Comparison of ENCODE assay signal across 32 cellular contexts in the genomic region with DNA sequence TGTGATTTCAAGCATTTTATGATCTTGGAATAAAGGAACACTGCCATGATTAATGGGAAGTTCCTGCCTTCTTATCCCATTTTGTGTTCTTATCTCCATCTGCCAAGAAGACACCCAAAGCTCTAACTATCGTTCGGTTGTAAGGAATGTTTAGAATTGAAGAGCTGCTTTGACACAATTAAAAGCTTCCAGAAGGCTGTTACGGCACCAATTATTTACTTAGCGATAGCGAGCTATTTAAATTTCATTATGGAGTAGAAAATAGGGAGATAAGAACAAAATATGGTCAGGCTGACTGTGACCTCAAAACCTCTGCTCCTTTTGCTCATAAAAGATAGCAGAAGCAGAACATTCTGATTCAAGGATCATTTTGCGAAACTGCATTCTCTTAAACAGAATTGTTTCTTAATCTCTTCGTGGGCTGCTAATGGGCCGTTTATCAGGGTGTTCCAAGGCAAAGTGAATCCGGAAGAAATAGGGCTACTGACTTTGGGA.
DNase-seq lines count a peak whose midpoint lies in the region; ATAC-seq and TF ChIP-seq lines count a peak whose summit lies in the region.
"Had no signal": no experiment of that assay in that cellular context is flagged by ENCODE, and none has a peak within 500 bp of the region (broad histone marks: within the 10 kb centered on the region; RNA-seq: fewer than 3 reads in every experiment).

No MANE protein-coding gene starts in this region.

- H3K4me1 ChIP-seq in HEK293 (ENCODE audit: control insufficient read depth, insufficient read depth, low read length) (peaks cover 25% of the 10 kb centered on the region), mesendoderm (ENCODE audit: control insufficient read depth, low read depth, low read length) (no peaks in the 10 kb centered on the region)
- H3K4me1 ChIP-seq: gastroesophageal sphincter, left lung, prostate gland, sigmoid colon had no signal

- DNase-seq in NCI-H82 treated with DMSO at 0.1 percent for 48 hours (lab: John Stamatoyannopoulos, UW; ENCODE audit: unreplicated experiment), result peak; percentile 36
- DNase-seq in astrocyte of the hippocampus (ENCODE audit: low read depth, low spot score), result peak; percentile 8
- DNase-seq in mesendoderm, result peak; percentile 60
- no peak for DNase-seq in NCI-H526 treated with DMSO at 0.1 percent for 48 hours (lab: John Stamatoyannopoulos, UW)
- DNase-seq in LoVo (ENCODE audit: low spot score), result no peak
- DNase-seq: activated CD8-positive, alpha-beta T cell treated with anti-CD3 and anti-CD28 coated beads for 36 hours; activated naive CD4-positive, alpha-beta T cell treated with anti-CD3 and anti-CD28 coated beads, Interleukin-2, amount 50 U/mL, for 16 hours; CD4-positive, CD25-positive, alpha-beta regulatory T cell; DMS 273 treated with DMSO at 0.1 percent for 48 hours; effector memory CD4-positive, alpha-beta T cell; esophagus squamous epithelium; GM23248; hypothalamus; immature natural killer cell; left lung; naive thymus-derived CD4-positive, alpha-beta T cell; NCI-H1436; NCI-H2081 treated with DMSO at 0.1 percent for 48 hours; NK-92 treated with Interleukin-12 subunit alpha and Interleukin-12 subunit beta, amount 100 ng/mL, for 24 hours; nucleus accumbens; SHP77; sigmoid colon; stimulated activated CD4-positive, alpha-beta T cell treated with anti-CD3 and anti-CD28 coated beads, Interleukin-15, amount 100 ng/mL, for 24 hours; stimulated activated naive CD4-positive, alpha-beta T cell had no signal

- no peak overlapping the region for H3K23ac ChIP-seq in mesendoderm (ENCODE audit: low read length)

- no peak overlapping the region for H2BK120ac ChIP-seq in mesendoderm (ENCODE audit: low read depth, low read length)

- no peaks in the 10 kb centered on the region for H3K79me1 ChIP-seq in mesendoderm (ENCODE audit: low read length)

- H3K36me3 ChIP-seq in HEK293 (ENCODE audit: control insufficient read depth in 2 of 2, insufficient read depth in 1 of 2, low read length in 2 of 2) (no peaks in the 10 kb centered on the region), mesendoderm (ENCODE audit: control insufficient read depth, insufficient read depth, low read length) (no peaks in the 10 kb centered on the region)
- H3K36me3 ChIP-seq: cardiac muscle cell, esophagus squamous epithelium, gastroesophageal sphincter, left lung, prostate gland, sigmoid colon had no signal

- no peak overlapping the region for H3K18ac ChIP-seq in mesendoderm (ENCODE audit: low read length)

- H3K56ac ChIP-seq in mesendoderm (ENCODE audit: low read length), result no peak overlapping the region

- no peak overlapping the region for H2BK15ac ChIP-seq in mesendoderm (replicated peaks; ENCODE audit: low read depth)

- H3K9me3 ChIP-seq in HEK293 (ENCODE audit: control insufficient read depth, insufficient read depth, low read depth, low read length), result no peaks in the 10 kb centered on the region
- H3K9me3 ChIP-seq: gastroesophageal sphincter, left lung, prostate gland, sigmoid colon had no signal

- no peak overlapping the region for H4K5ac ChIP-seq in mesendoderm (ENCODE audit: low read length)

- H3K4me3 ChIP-seq in HEK293 (ENCODE audit: low read depth, low read length), result no peak overlapping the region
- H3K4me3 ChIP-seq in mesendoderm (ENCODE audit: low read length), result no peak overlapping the region
- H3K4me3 ChIP-seq: cardiac muscle cell, coronary artery, esophagus squamous epithelium, gastroesophageal sphincter, GM23248, left lung, prostate gland, sigmoid colon had no signal

- H2AK5ac ChIP-seq in mesendoderm (ENCODE audit: low read length), result no peak overlapping the region

- no peak overlapping the region for H4K8ac ChIP-seq in mesendoderm (ENCODE audit: low read depth, low read length)

- peak overlapping the region; percentile 81 for H3K27ac ChIP-seq in HEK293 (ENCODE audit: extremely low read depth, low read depth, low read length)
- H3K27ac ChIP-seq in mesendoderm (ENCODE audit: low read depth, low read length), result no peak overlapping the region
- H3K27ac ChIP-seq: cardiac muscle cell, coronary artery, esophagus squamous epithelium, gastroesophageal sphincter, GM23248, left lung, prostate gland, sigmoid colon had no signal

- no peaks in the 10 kb centered on the region for H3K79me2 ChIP-seq in mesendoderm (ENCODE audit: control insufficient read depth, insufficient read depth, low read length)

- CTCF ChIA-PET in HEK293 (lab: Yijun Ruan, JAX), result interaction anchor here (0.5 to 1.3 kb wide), 6 partner anchors 21 to 1522 kb away, joined by 3 to 6 read pairs (median 4); no protein-coding TSS in a partner anchor

- WGBS in mesendoderm (ENCODE audit: extremely low coverage, insufficient coverage, low lambda C conversion rate), result no CpG with 5 or more reads among the region's 9 CpGs

- H3K4ac ChIP-seq in mesendoderm (ENCODE audit: low read depth, low read length), result no peak overlapping the region

- POLR2A ChIA-PET in HEK293 (lab: Yijun Ruan, JAX), result interaction anchor here (1.0 to 1.5 kb wide), 2 partner anchors 21 to 40 kb away, joined by 3 to 6 read pairs; no protein-coding TSS in a partner anchor

- no peak for TF ChIP-seq CTCF in HEK293 (tag by site-specific recombination; IDR thresholded peaks at IDR 0.05)

- H3K4me2 ChIP-seq in mesendoderm (ENCODE audit: low read length), result no peak overlapping the region

- ATAC-seq in GM21737 (IDR thresholded peaks at IDR 0.05; ENCODE audit: unreplicated experiment), result no peak
- ATAC-seq: activated CD8-positive, alpha-beta T cell treated with anti-CD3 and anti-CD28 coated beads for 36 hours; activated T-helper 17 cell treated with anti-CD3 and anti-CD28 coated beads, Interleukin-2, amount 50 U/mL, for 72 hours; left lung; naive thymus-derived CD4-positive, alpha-beta T cell; Panc1 had no signal

- no peak overlapping the region for H2BK5ac ChIP-seq in mesendoderm (ENCODE audit: low read length)

- H3K27me3 ChIP-seq in mesendoderm (ENCODE audit: insufficient read depth, low read length, poor library complexity), result no peaks in the 10 kb centered on the region
- H3K27me3 ChIP-seq: cardiac muscle cell, left lung, sigmoid colon had no signal

- H3K9ac ChIP-seq in mesendoderm (ENCODE audit: low read length), result no peak overlapping the region
- H3K9ac ChIP-seq: GM23248 had no signal

TF ChIP-seq in HEK293, 187 proteins besides CTCF, POLR2A, EP300 and RAD21 (continues in another document):
- 0 out of 2 replicates have a peak, but pooled peaks have one; percentile 38 for TF ChIP-seq KLF10 (tag by site-specific recombination; IDR thresholded peaks at IDR 0.05)
- TF ChIP-seq ZEB2 (tag by site-specific recombination; IDR thresholded peaks at IDR 0.05), result peak; percentile 33; the same call in 1 of the 2 replicates
- TF ChIP-seq ZSCAN30 (tag by site-specific recombination; IDR thresholded peaks at IDR 0.05), result peak; percentile 55; the same call in 1 of the 2 replicates
- TF ChIP-seq ZNF600 (tag by site-specific recombination; IDR thresholded peaks at IDR 0.05), result 0 out of 2 replicates have a peak, but pooled peaks have one; percentile 30
- TF ChIP-seq SP7 (tag by site-specific recombination; IDR thresholded peaks at IDR 0.05), result peak; percentile 79
- peak; percentile 92 for TF ChIP-seq ZNF843 (tag by site-specific recombination; IDR thresholded peaks at IDR 0.05)
- TF ChIP-seq, protein P1, sequence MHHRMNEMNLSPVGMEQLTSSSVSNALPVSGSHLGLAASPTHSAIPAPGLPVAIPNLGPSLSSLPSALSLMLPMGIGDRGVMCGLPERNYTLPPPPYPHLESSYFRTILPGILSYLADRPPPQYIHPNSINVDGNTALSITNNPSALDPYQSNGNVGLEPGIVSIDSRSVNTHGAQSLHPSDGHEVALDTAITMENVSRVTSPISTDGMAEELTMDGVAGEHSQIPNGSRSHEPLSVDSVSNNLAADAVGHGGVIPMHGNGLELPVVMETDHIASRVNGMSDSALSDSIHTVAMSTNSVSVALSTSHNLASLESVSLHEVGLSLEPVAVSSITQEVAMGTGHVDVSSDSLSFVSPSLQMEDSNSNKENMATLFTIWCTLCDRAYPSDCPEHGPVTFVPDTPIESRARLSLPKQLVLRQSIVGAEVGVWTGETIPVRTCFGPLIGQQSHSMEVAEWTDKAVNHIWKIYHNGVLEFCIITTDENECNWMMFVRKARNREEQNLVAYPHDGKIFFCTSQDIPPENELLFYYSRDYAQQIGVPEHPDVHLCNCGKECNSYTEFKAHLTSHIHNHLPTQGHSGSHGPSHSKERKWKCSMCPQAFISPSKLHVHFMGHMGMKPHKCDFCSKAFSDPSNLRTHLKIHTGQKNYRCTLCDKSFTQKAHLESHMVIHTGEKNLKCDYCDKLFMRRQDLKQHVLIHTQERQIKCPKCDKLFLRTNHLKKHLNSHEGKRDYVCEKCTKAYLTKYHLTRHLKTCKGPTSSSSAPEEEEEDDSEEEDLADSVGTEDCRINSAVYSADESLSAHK (tag by site-specific recombination; IDR thresholded peaks at IDR 0.05), result peak; percentile 42; the same call in 1 of the 2 replicates
- TF ChIP-seq PRDM6 (tag by site-specific recombination; IDR thresholded peaks at IDR 0.05), result peak; percentile 53
- TF ChIP-seq ZNF629 (tag by site-specific recombination; IDR thresholded peaks at IDR 0.05), result peak; percentile 59
- TF ChIP-seq MEIS1 (CRISPR knock-in tag; IDR thresholded peaks at IDR 0.05; ENCODE audit: borderline replicate concordance), result peak; percentile 57
- no peak for TF ChIP-seq ZNF19 (tag by site-specific recombination; IDR thresholded peaks at IDR 0.05; ENCODE audit: low read depth)
- peak; percentile 70 for TF ChIP-seq ZNF580 (tag by site-specific recombination; IDR thresholded peaks at IDR 0.05)

Comparison
In these comparisons a context has a peak if more than half of its experiments do, and no peak if none do; other contexts are left out.
1. DNase-seq: peak in NCI-H82 treated with DMSO at 0.1 percent for 48 hours (single experiment), astrocyte of the hippocampus (single experiment) and mesendoderm (single experiment); none in NCI-H526 treated with DMSO at 0.1 percent for 48 hours (single experiment) and LoVo (single experiment).